ENCODE assay signal across 1 cellular context in genomic region chr11:95089620-95090542, GRCh38.
TF ChIP-seq lines count a peak whose summit lies in the region.

Gene ENDOD1, plus strand, starts transcription at chr11:95089846. Its CDS starts 82 bp downstream, at chr11:95089928.

TF ChIP-seq in HepG2, 621 proteins besides CTCF, POLR2A, EP300 and RAD21 (continued from another document and continues in another):
- no peak for TF ChIP-seq HOMEZ (CRISPR knock-in tag; IDR thresholded peaks at IDR 0.05; ENCODE audit: low read depth)
- TF ChIP-seq ZNF674 (CRISPR knock-in tag; IDR thresholded peaks at IDR 0.05; ENCODE audit: low read depth) = no peak
- no peak for TF ChIP-seq ZNF10 (CRISPR knock-in tag; IDR thresholded peaks at IDR 0.05; ENCODE audit: borderline replicate concordance, low read depth)
- TF ChIP-seq TRIM24 (CRISPR knock-in tag; IDR thresholded peaks at IDR 0.05) = no peak
- TF ChIP-seq ZNF256 (CRISPR knock-in tag; conservative IDR thresholded peaks at IDR 0.05) = no peak
- TF ChIP-seq ZNF564 (CRISPR knock-in tag; IDR thresholded peaks at IDR 0.05) = peak; percentile 56; the same call in 1 of the 2 replicates
- TF ChIP-seq ZNF720 (CRISPR knock-in tag; IDR thresholded peaks at IDR 0.05) = no peak
- TF ChIP-seq SOX6 (IDR thresholded peaks at IDR 0.05) = no peak
- no peak for TF ChIP-seq SOX6 (CRISPR knock-in tag; IDR thresholded peaks at IDR 0.05)
- no peak for TF ChIP-seq ZNF513 (CRISPR knock-in tag; conservative IDR thresholded peaks at IDR 0.05)
- no peak for TF ChIP-seq KAT2B (IDR thresholded peaks at IDR 0.05; ENCODE audit: borderline replicate concordance, low read depth, low read length)
- no peak for TF ChIP-seq ZC3H4 (CRISPR knock-in tag; IDR thresholded peaks at IDR 0.05; ENCODE audit: borderline replicate concordance)
- TF ChIP-seq MTA1 (CRISPR knock-in tag; IDR thresholded peaks at IDR 0.05; ENCODE audit: borderline replicate concordance) = no peak
- TF ChIP-seq ZBED4 (CRISPR knock-in tag; IDR thresholded peaks at IDR 0.05; ENCODE audit: borderline replicate concordance) = no peak
- no peak for TF ChIP-seq IKZF1 (IDR thresholded peaks at IDR 0.05)
- TF ChIP-seq NFIC (IDR thresholded peaks at IDR 0.05; ENCODE audit: low read length) = no peak
- TF ChIP-seq CCDC6 (CRISPR knock-in tag; IDR thresholded peaks at IDR 0.05) = peak; percentile 59; the same call in 1 of the 2 replicates
- peak; percentile 54; the same call in 1 of the 2 replicates for TF ChIP-seq RBFOX2 (IDR thresholded peaks at IDR 0.05; ENCODE audit: low read depth, low read length)
- TF ChIP-seq NFE2L2 (IDR thresholded peaks at IDR 0.05; ENCODE audit: low read length) = no peak
- no peak for TF ChIP-seq NR3C1 (CRISPR knock-in tag; IDR thresholded peaks at IDR 0.05)
- TF ChIP-seq NR2F6 (IDR thresholded peaks at IDR 0.05) = no peak
- no peak for TF ChIP-seq NR2F6 (CRISPR knock-in tag; IDR thresholded peaks at IDR 0.05)
- TF ChIP-seq TP53 (CRISPR knock-in tag; conservative IDR thresholded peaks at IDR 0.05) = no peak
- no peak for TF ChIP-seq EED (CRISPR knock-in tag; IDR thresholded peaks at IDR 0.05)
- no peak for TF ChIP-seq CBFB (CRISPR knock-in tag; IDR thresholded peaks at IDR 0.05)
- TF ChIP-seq ZGPAT (CRISPR knock-in tag; IDR thresholded peaks at IDR 0.05) = no peak
- TF ChIP-seq ARID2 (CRISPR knock-in tag; IDR thresholded peaks at IDR 0.05; ENCODE audit: borderline replicate concordance) = no peak
- TF ChIP-seq GABPA (IDR thresholded peaks at IDR 0.05; ENCODE audit: low read depth, low read length) = no peak
- TF ChIP-seq GABPA (CRISPR knock-in tag; IDR thresholded peaks at IDR 0.05; ENCODE audit: low read depth) = no peak
- no peak for TF ChIP-seq MBD4 (IDR thresholded peaks at IDR 0.05; ENCODE audit: borderline replicate concordance, low read length)
- 0 out of 2 replicates have a peak, but pooled peaks have one; percentile 33 for TF ChIP-seq HDAC2 (CRISPR knock-in tag; IDR thresholded peaks at IDR 0.05)
- TF ChIP-seq NFKB2 (CRISPR knock-in tag; IDR thresholded peaks at IDR 0.05; ENCODE audit: borderline replicate concordance) = no peak
- TF ChIP-seq MXD4 (CRISPR knock-in tag; IDR thresholded peaks at IDR 0.05) = no peak
- TF ChIP-seq NR0B2 (CRISPR knock-in tag; IDR thresholded peaks at IDR 0.05) = no peak; the same call in 1 of the 2 replicates
- no peak for TF ChIP-seq HES4 (CRISPR knock-in tag; IDR thresholded peaks at IDR 0.05; ENCODE audit: borderline replicate concordance)
- TF ChIP-seq PHF21A (CRISPR knock-in tag; IDR thresholded peaks at IDR 0.05) = no peak; the same call in 1 of the 2 replicates
- no peak for TF ChIP-seq PPARG (CRISPR knock-in tag; conservative IDR thresholded peaks at IDR 0.05)
- TF ChIP-seq LBX2 (CRISPR knock-in tag; IDR thresholded peaks at IDR 0.05; ENCODE audit: borderline replicate concordance) = no peak
- TF ChIP-seq ZNF703 (CRISPR knock-in tag; IDR thresholded peaks at IDR 0.05; ENCODE audit: borderline replicate concordance) = no peak
- TF ChIP-seq SRSF4 (IDR thresholded peaks at IDR 0.05; ENCODE audit: low read depth, low read length, poor library complexity, severe bottlenecking) = no peak
- TF ChIP-seq ZNF430 (CRISPR knock-in tag; IDR thresholded peaks at IDR 0.05) = no peak
- no peak for TF ChIP-seq RAD51 (IDR thresholded peaks at IDR 0.05; ENCODE audit: borderline replicate concordance)
- TF ChIP-seq FLYWCH1 (CRISPR knock-in tag; IDR thresholded peaks at IDR 0.05) = no peak
- TF ChIP-seq POGZ (CRISPR knock-in tag; IDR thresholded peaks at IDR 0.05) = no peak
- no peak for TF ChIP-seq ZNF383 (CRISPR knock-in tag; IDR thresholded peaks at IDR 0.05; ENCODE audit: borderline replicate concordance)
- TF ChIP-seq ZBTB44 (CRISPR knock-in tag; IDR thresholded peaks at IDR 0.05) = no peak
- no peak for TF ChIP-seq KDM5B (CRISPR knock-in tag; IDR thresholded peaks at IDR 0.05; ENCODE audit: borderline replicate concordance)
- TF ChIP-seq MAX (IDR thresholded peaks at IDR 0.05) = peak; percentile 56
- TF ChIP-seq ZNF44 (CRISPR knock-in tag; IDR thresholded peaks at IDR 0.05) = no peak
- no peak for TF ChIP-seq ZNF468 (CRISPR knock-in tag; IDR thresholded peaks at IDR 0.05)
- TF ChIP-seq HMG20B (CRISPR knock-in tag; conservative IDR thresholded peaks at IDR 0.05) = no peak
- no peak for TF ChIP-seq ZBTB37 (CRISPR knock-in tag; IDR thresholded peaks at IDR 0.05)
- no peak for TF ChIP-seq NBN (conservative IDR thresholded peaks at IDR 0.05)
- peak; percentile 55; the same call in 1 of the 2 replicates for TF ChIP-seq HDAC1 (CRISPR knock-in tag; IDR thresholded peaks at IDR 0.05)
- no peak for TF ChIP-seq IRF9 (CRISPR knock-in tag; IDR thresholded peaks at IDR 0.05; ENCODE audit: borderline replicate concordance)
- no peak for TF ChIP-seq SMAD3 (CRISPR knock-in tag; IDR thresholded peaks at IDR 0.05)
- TF ChIP-seq ZNF629 (CRISPR knock-in tag; conservative IDR thresholded peaks at IDR 0.05) = no peak
- TF ChIP-seq CENPX (CRISPR knock-in tag; IDR thresholded peaks at IDR 0.05) = no peak
- no peak for TF ChIP-seq THAP11 (CRISPR knock-in tag; IDR thresholded peaks at IDR 0.05)
- TF ChIP-seq ZKSCAN1 (IDR thresholded peaks at IDR 0.05; ENCODE audit: low read length) = no peak
- no peak for TF ChIP-seq ZNF512 (CRISPR knock-in tag; IDR thresholded peaks at IDR 0.05)
- TF ChIP-seq HCFC1 (IDR thresholded peaks at IDR 0.05; ENCODE audit: low read depth, low read length) = no peak
- TF ChIP-seq DNMT3B (CRISPR knock-in tag; conservative IDR thresholded peaks at IDR 0.05) = no peak
- no peak for TF ChIP-seq KAT7 (CRISPR knock-in tag; IDR thresholded peaks at IDR 0.05; ENCODE audit: borderline replicate concordance)
